26 cellular contexts compared by ENCODE assay signal in genomic region chr1:156811171-156811570, GRCh38. TPM values are rescaled to one million over a fixed set of nuclear protein-coding genes. Genes with fewer than 3 reads are reported as not detected.
DNase-seq lines count a peak whose midpoint lies in the region; ATAC-seq and TF ChIP-seq lines count a peak whose summit lies in the region.
"Had no signal": no experiment of that assay in that cellular context is flagged by ENCODE, and none has a peak within 500 bp of the region (broad histone marks: within the 10 kb centered on the region; RNA-seq: fewer than 3 reads in every experiment).

No MANE protein-coding gene starts in this region.

- no peaks in the 10 kb centered on the region for H3K9me3 ChIP-seq in CD8-positive, alpha-beta T cell (ENCODE audit: low read length)
- H3K9me3 ChIP-seq in naive thymus-derived CD4-positive, alpha-beta T cell (ENCODE audit: control insufficient read depth in 2 of 3, low read length in 3 of 3): no peaks in the 10 kb centered on the region
- H3K9me3 ChIP-seq: A549 had no signal

- H3K27ac ChIP-seq in CD8-positive, alpha-beta T cell (ENCODE audit: low read depth, low read length): no peak overlapping the region
- no peak overlapping the region for H3K27ac ChIP-seq in naive thymus-derived CD4-positive, alpha-beta T cell (ENCODE audit: low read depth, low read length)
- H3K27ac ChIP-seq: A549, dorsolateral prefrontal cortex, foreskin keratinocyte had no signal

- TF ChIP-seq CTCF in CD8-positive, alpha-beta T cell (IDR thresholded peaks at IDR 0.05): no peak

- ATAC-seq in activated CD4-positive, alpha-beta T cell treated with anti-CD3 and anti-CD28 coated beads for 36 hours: no peak
- no peak for ATAC-seq in CD8-positive, alpha-beta T cell
- ATAC-seq in naive thymus-derived CD4-positive, alpha-beta T cell: no peak
- ATAC-seq: A549, foreskin keratinocyte had no signal

- no peaks in the 10 kb centered on the region for H3K9me3 Mint-ChIP-seq in activated CD4-positive, alpha-beta T cell treated with anti-CD3 and anti-CD28 coated beads for 36 hours (ENCODE audit: low read depth)
- no peaks in the 10 kb centered on the region for H3K9me3 Mint-ChIP-seq in CD8-positive, alpha-beta T cell
- no peaks in the 10 kb centered on the region for H3K9me3 Mint-ChIP-seq in activated T-helper 1 cell treated with anti-CD3 and anti-CD28 coated beads, Interleukin-12 subunit alpha, Interleukin-12 subunit beta, Interleukin-2, Interleukin-4 antibody, amounts not matched to agents 30 ng/mL and 10 ng/mL and 1 ng/mL, durations not matched to agents 14 hours and 24 hours and 36 hours
- H3K9me3 Mint-ChIP-seq in naive thymus-derived CD4-positive, alpha-beta T cell: peaks cover 0 to 3% (median 0%) of the 10 kb centered on the region in 11 donors

- peaks cover 23% of the 10 kb centered on the region for H3K36me3 ChIP-seq in CD8-positive, alpha-beta T cell (ENCODE audit: insufficient read depth, low read length)
- H3K36me3 ChIP-seq in naive thymus-derived CD4-positive, alpha-beta T cell (ENCODE audit: control insufficient read depth in 2 of 3, insufficient read depth in 3 of 3, low read length in 3 of 3): peaks cover 0 to 46% (median 21%) of the 10 kb centered on the region in 3 experiments

- CTCF ChIA-PET in activated CD4-positive, alpha-beta T cell treated with anti-CD3 and anti-CD28 coated beads for 36 hours (lab: Charles Lee): interaction anchor here (0.7 to 2.3 kb wide), 5 partner anchors 10 to 358 kb away, joined by 3 to 8 read pairs (median 6); partner anchors contain the start of genes INSRR and NTRK1
- CTCF ChIA-PET in CD8-positive, alpha-beta T cell (lab: Charles Lee): interaction anchor here (2.0 to 8.0 kb wide), 3 partner anchors 12 to 85 kb away, joined by 4 to 54 read pairs (median 12); partner anchors contain the start of gene NTRK1
- CTCF ChIA-PET in naive thymus-derived CD4-positive, alpha-beta T cell (lab: Charles Lee): no interaction called here

- no peaks in the 10 kb centered on the region for H3K27me3 ChIP-seq in CD8-positive, alpha-beta T cell (ENCODE audit: insufficient read depth, low read length)
- no peaks in the 10 kb centered on the region for H3K27me3 ChIP-seq in naive thymus-derived CD4-positive, alpha-beta T cell (ENCODE audit: control insufficient read depth in 2 of 2, insufficient read depth in 2 of 2, low read length in 2 of 2)
- H3K27me3 ChIP-seq: dorsolateral prefrontal cortex, foreskin keratinocyte had no signal

- POLR2A ChIA-PET in activated CD4-positive, alpha-beta T cell treated with anti-CD3 and anti-CD28 coated beads for 36 hours (lab: Charles Lee): no interaction called here
- POLR2A ChIA-PET in CD8-positive, alpha-beta T cell (lab: Charles Lee): no interaction called here
- POLR2A ChIA-PET in naive thymus-derived CD4-positive, alpha-beta T cell (lab: Charles Lee): no interaction called here

- peak overlapping the region; percentile 93 for H3K4me3 Mint-ChIP-seq in activated CD4-positive, alpha-beta T cell treated with anti-CD3 and anti-CD28 coated beads for 36 hours
- no peak overlapping the region for H3K4me3 Mint-ChIP-seq in CD8-positive, alpha-beta T cell
- H3K4me3 Mint-ChIP-seq in activated T-helper 1 cell treated with anti-CD3 and anti-CD28 coated beads, Interleukin-12 subunit alpha, Interleukin-12 subunit beta, Interleukin-2, Interleukin-4 antibody, amounts not matched to agents 30 ng/mL and 10 ng/mL and 1 ng/mL, durations not matched to agents 14 hours and 24 hours and 36 hours: peak overlapping the region; percentile 85
- peak overlapping the region in 2 of 10 donors; percentile 12 to 97 for H3K4me3 Mint-ChIP-seq in naive thymus-derived CD4-positive, alpha-beta T cell

- H3K4me3 ChIP-seq in CD8-positive, alpha-beta T cell (ENCODE audit: low read depth, low read length): no peak overlapping the region
- H3K4me3 ChIP-seq in naive thymus-derived CD4-positive, alpha-beta T cell (ENCODE audit: low read length): no peak overlapping the region
- H3K4me3 ChIP-seq: A549, dorsolateral prefrontal cortex had no signal

- peaks cover 92% of the 10 kb centered on the region for H3K36me3 Mint-ChIP-seq in activated CD4-positive, alpha-beta T cell treated with anti-CD3 and anti-CD28 coated beads for 36 hours (ENCODE audit: low read depth)
- peaks cover 67% of the 10 kb centered on the region for H3K36me3 Mint-ChIP-seq in CD8-positive, alpha-beta T cell
- peaks cover 83% of the 10 kb centered on the region for H3K36me3 Mint-ChIP-seq in activated T-helper 1 cell treated with anti-CD3 and anti-CD28 coated beads, Interleukin-12 subunit alpha, Interleukin-12 subunit beta, Interleukin-2, Interleukin-4 antibody, amounts not matched to agents 30 ng/mL and 10 ng/mL and 1 ng/mL, durations not matched to agents 14 hours and 24 hours and 36 hours (ENCODE audit: low read depth)
- H3K36me3 Mint-ChIP-seq in naive thymus-derived CD4-positive, alpha-beta T cell: peaks cover 0 to 71% (median 25%) of the 10 kb centered on the region in 5 donors

- peak overlapping the region; percentile 100 for H3K27ac Mint-ChIP-seq in activated CD4-positive, alpha-beta T cell treated with anti-CD3 and anti-CD28 coated beads for 36 hours
- peak overlapping the region; percentile 12 for H3K27ac Mint-ChIP-seq in CD8-positive, alpha-beta T cell
- peak overlapping the region; percentile 100 for H3K27ac Mint-ChIP-seq in activated T-helper 1 cell treated with anti-CD3 and anti-CD28 coated beads, Interleukin-12 subunit alpha, Interleukin-12 subunit beta, Interleukin-2, Interleukin-4 antibody, amounts not matched to agents 30 ng/mL and 10 ng/mL and 1 ng/mL, durations not matched to agents 14 hours and 24 hours and 36 hours
- peak overlapping the region in 8 of 9 donors; percentile 2 to 100 (median 80) for H3K27ac Mint-ChIP-seq in naive thymus-derived CD4-positive, alpha-beta T cell

- DNase-seq in activated CD4-positive, alpha-beta T cell treated with anti-CD3 and anti-CD28 coated beads for 36 hours: peak; percentile 12
- DNase-seq in activated CD4-positive, alpha-beta T cell treated with anti-CD3 and anti-CD28 coated beads for 4 hours: no peak
- DNase-seq in CD8-positive, alpha-beta T cell: no peak
- no peak for DNase-seq in activated T-helper 1 cell treated with anti-CD3 and anti-CD28 coated beads, Interleukin-12 subunit alpha, Interleukin-12 subunit beta, Interleukin-2, Interleukin-4 antibody, amounts not matched to agents 30 ng/mL and 10 ng/mL and 1 ng/mL, durations not matched to agents 14 hours and 24 hours and 36 hours (ENCODE audit: low spot score)
- DNase-seq in naive thymus-derived CD4-positive, alpha-beta T cell: no peak
- DNase-seq in midbrain (lab: John Stamatoyannopoulos, UW): no peak
- no peak for DNase-seq in mesenteric fat pad (ENCODE audit: low spot score)
- no peak for DNase-seq in 8988T
- DNase-seq: activated CD4-positive, CD25-positive, alpha-beta regulatory T cell; anterior cingulate cortex; caudate nucleus; DMS53; foreskin keratinocyte; Kasumi-1; mesenchymal stem cell; NCI-H1092; NCI-H524; retina; Right ventricle myocardium superior; stimulated activated CD4-positive, alpha-beta T cell treated with anti-CD3 and anti-CD28 coated beads, Interleukin-12 subunit alpha, Interleukin-12 subunit beta, amount 100 ng/mL, for 4 hours had no signal

- H3K4me1 ChIP-seq in CD8-positive, alpha-beta T cell (ENCODE audit: insufficient read depth, low read length): peaks cover 47% of the 10 kb centered on the region
- peaks cover 26 to 61% of the 10 kb centered on the region in 2 donors for H3K4me1 ChIP-seq in naive thymus-derived CD4-positive, alpha-beta T cell (ENCODE audit: control insufficient read depth in 2 of 2, insufficient read depth in 2 of 2, low read length in 2 of 2)

- intact Hi-C loops in activated CD4-positive, alpha-beta T cell treated with anti-CD3 and anti-CD28 coated beads for 36 hours (cut with DNase I, micrococcal nuclease): loop anchor here in 1 of 2 experiments (5.0 kb wide), 1 partner anchor 51 kb away; the partner anchor contains the start of gene NTRK1
- intact Hi-C loops in CD8-positive, alpha-beta T cell (cut with DNase I, micrococcal nuclease): no loop called here
- intact Hi-C loops in activated T-helper 1 cell treated with anti-CD3 and anti-CD28 coated beads, Interleukin-12 subunit alpha, Interleukin-12 subunit beta, Interleukin-2, Interleukin-4 antibody, amounts not matched to agents 30 ng/mL and 10 ng/mL and 1 ng/mL, durations not matched to agents 14 hours and 24 hours and 36 hours (cut with micrococcal nuclease): loop anchor here (5.0 to 10.0 kb wide), 3 partner anchors 36 to 324 kb away; partner anchors contain the start of genes ETV3 and LRRC71
- intact Hi-C loops in naive thymus-derived CD4-positive, alpha-beta T cell (cut with micrococcal nuclease): no loop called here

- peaks cover 70% of the 10 kb centered on the region for H3K4me1 Mint-ChIP-seq in activated CD4-positive, alpha-beta T cell treated with anti-CD3 and anti-CD28 coated beads for 36 hours
- H3K4me1 Mint-ChIP-seq in CD8-positive, alpha-beta T cell (ENCODE audit: low read depth): peaks cover 69% of the 10 kb centered on the region
- H3K4me1 Mint-ChIP-seq in activated T-helper 1 cell treated with anti-CD3 and anti-CD28 coated beads, Interleukin-12 subunit alpha, Interleukin-12 subunit beta, Interleukin-2, Interleukin-4 antibody, amounts not matched to agents 30 ng/mL and 10 ng/mL and 1 ng/mL, durations not matched to agents 14 hours and 24 hours and 36 hours (ENCODE audit: low read depth): peaks cover 82% of the 10 kb centered on the region
- H3K4me1 Mint-ChIP-seq in naive thymus-derived CD4-positive, alpha-beta T cell: peaks cover 54 to 80% (median 60%) of the 10 kb centered on the region in 7 donors

- H3K27me3 Mint-ChIP-seq in activated CD4-positive, alpha-beta T cell treated with anti-CD3 and anti-CD28 coated beads for 36 hours: no peaks in the 10 kb centered on the region
- H3K27me3 Mint-ChIP-seq in CD8-positive, alpha-beta T cell (ENCODE audit: low read depth): no peaks in the 10 kb centered on the region
- no peaks in the 10 kb centered on the region for H3K27me3 Mint-ChIP-seq in activated T-helper 1 cell treated with anti-CD3 and anti-CD28 coated beads, Interleukin-12 subunit alpha, Interleukin-12 subunit beta, Interleukin-2, Interleukin-4 antibody, amounts not matched to agents 30 ng/mL and 10 ng/mL and 1 ng/mL, durations not matched to agents 14 hours and 24 hours and 36 hours (ENCODE audit: insufficient read depth)
- H3K27me3 Mint-ChIP-seq in naive thymus-derived CD4-positive, alpha-beta T cell: no peaks in the 10 kb centered on the region

RNA-seq across cellular contexts. Expression of gene SH2D2A, which starts 5.5 kb away (rescaled TPM):
- total RNA-seq in activated CD4-positive, alpha-beta T cell treated with anti-CD3 and anti-CD28 coated beads for 36 hours: 100 to 1,000 TPM; 189 to 211 TPM
- 10 to 100 TPM; 85.6 to 86.3 TPM for total RNA-seq in CD8-positive, alpha-beta T cell
- 283 and 286 TPM in 2 replicates for total RNA-seq in activated T-helper 1 cell treated with anti-CD3 and anti-CD28 coated beads, Interleukin-12 subunit alpha, Interleukin-12 subunit beta, Interleukin-2, Interleukin-4 antibody, amounts not matched to agents 30 ng/mL and 10 ng/mL and 1 ng/mL, durations not matched to agents 14 hours and 24 hours and 36 hours
- total RNA-seq in naive thymus-derived CD4-positive, alpha-beta T cell: 100 to 1,000 TPM in 1 of 5 experiments, 10 to 100 TPM in 4; 14.7 to 164 (median 54.3) TPM
- polyA plus RNA-seq in naive thymus-derived CD4-positive, alpha-beta T cell: 10 to 100 TPM; 12.7 to 15.7 TPM
- total RNA-seq in mesenteric fat pad: 4.7 TPM

RNA-seq across cellular contexts. Expression of gene PRCC, which starts 43.8 kb away (rescaled TPM):
- 100 to 1,000 TPM in 1 of 2 experiments, 10 to 100 TPM in 1; 80.4 to 110 TPM for total RNA-seq in activated CD4-positive, alpha-beta T cell treated with anti-CD3 and anti-CD28 coated beads for 36 hours
- 10 to 100 TPM; 55.6 to 58.4 TPM for total RNA-seq in CD8-positive, alpha-beta T cell
- 117 TPM in 2 replicates for total RNA-seq in activated T-helper 1 cell treated with anti-CD3 and anti-CD28 coated beads, Interleukin-12 subunit alpha, Interleukin-12 subunit beta, Interleukin-2, Interleukin-4 antibody, amounts not matched to agents 30 ng/mL and 10 ng/mL and 1 ng/mL, durations not matched to agents 14 hours and 24 hours and 36 hours
- total RNA-seq in naive thymus-derived CD4-positive, alpha-beta T cell: 10 to 100 TPM; 53.2 to 88.9 (median 61.7) TPM
- polyA plus RNA-seq in naive thymus-derived CD4-positive, alpha-beta T cell: 10 to 100 TPM; 40.9 to 60.8 TPM
- 64.4 TPM for total RNA-seq in mesenteric fat pad

RNA-seq across cellular contexts. Expression of gene INSRR, which starts 47.7 kb away (rescaled TPM):
- total RNA-seq in activated CD4-positive, alpha-beta T cell treated with anti-CD3 and anti-CD28 coated beads for 36 hours: under 1 TPM; 0.14 to 0.18 TPM
- total RNA-seq in CD8-positive, alpha-beta T cell: under 1 TPM; 0.05 to 0.08 TPM
- total RNA-seq in activated T-helper 1 cell treated with anti-CD3 and anti-CD28 coated beads, Interleukin-12 subunit alpha, Interleukin-12 subunit beta, Interleukin-2, Interleukin-4 antibody, amounts not matched to agents 30 ng/mL and 10 ng/mL and 1 ng/mL, durations not matched to agents 14 hours and 24 hours and 36 hours: 0.65 and 0.78 TPM in 2 replicates
- under 1 TPM in 1 of 5 experiments, not detected in 4; 0.63 TPM for total RNA-seq in naive thymus-derived CD4-positive, alpha-beta T cell
- not detected for polyA plus RNA-seq in naive thymus-derived CD4-positive, alpha-beta T cell
- 0.10 TPM for total RNA-seq in mesenteric fat pad
- total RNA-seq: epithelial cell of proximal tubule, foreskin keratinocyte, H4, OCI-LY7 had no signal
- polyA plus RNA-seq: A549, BJ, foreskin keratinocyte had no signal

RNA-seq across cellular contexts. Expression of gene NTRK1, which starts 49.5 kb away (rescaled TPM):
- 1 to 10 TPM; 4.4 to 6.1 TPM for total RNA-seq in activated CD4-positive, alpha-beta T cell treated with anti-CD3 and anti-CD28 coated beads for 36 hours
- total RNA-seq in CD8-positive, alpha-beta T cell: 1 to 10 TPM; 1.5 to 1.7 TPM
- 49.1 and 49.8 TPM in 2 replicates for total RNA-seq in activated T-helper 1 cell treated with anti-CD3 and anti-CD28 coated beads, Interleukin-12 subunit alpha, Interleukin-12 subunit beta, Interleukin-2, Interleukin-4 antibody, amounts not matched to agents 30 ng/mL and 10 ng/mL and 1 ng/mL, durations not matched to agents 14 hours and 24 hours and 36 hours
- 10 to 100 TPM in 1 of 5 experiments, 1 to 10 TPM in 2, not detected in 2; 3.2 to 17.3 (median 3.3) TPM for total RNA-seq in naive thymus-derived CD4-positive, alpha-beta T cell
- under 1 TPM in 1 of 2 donors, not detected in 1; 0.09 TPM for polyA plus RNA-seq in naive thymus-derived CD4-positive, alpha-beta T cell
- 1.8 TPM for total RNA-seq in mesenteric fat pad
- total RNA-seq: epithelial cell of proximal tubule, foreskin keratinocyte, OCI-LY7 had no signal

RNA-seq across cellular contexts. Expression of gene HDGF, which starts 59.7 kb away (rescaled TPM):
- 100 to 1,000 TPM; 312 to 358 TPM for total RNA-seq in activated CD4-positive, alpha-beta T cell treated with anti-CD3 and anti-CD28 coated beads for 36 hours
- total RNA-seq in CD8-positive, alpha-beta T cell: 10 to 100 TPM; 63.1 to 70.6 TPM
- 371 and 374 TPM in 2 replicates for total RNA-seq in activated T-helper 1 cell treated with anti-CD3 and anti-CD28 coated beads, Interleukin-12 subunit alpha, Interleukin-12 subunit beta, Interleukin-2, Interleukin-4 antibody, amounts not matched to agents 30 ng/mL and 10 ng/mL and 1 ng/mL, durations not matched to agents 14 hours and 24 hours and 36 hours
- total RNA-seq in naive thymus-derived CD4-positive, alpha-beta T cell: 100 to 1,000 TPM in 1 of 5 experiments, 10 to 100 TPM in 4; 64.1 to 224 (median 91.2) TPM
- polyA plus RNA-seq in naive thymus-derived CD4-positive, alpha-beta T cell: 10 to 100 TPM; 25.0 to 39.3 TPM
- 154 TPM for total RNA-seq in mesenteric fat pad

Comparison
In these comparisons a context has a peak if more than half of its experiments do, and no peak if none do; other contexts are left out.
1. H3K27ac Mint-ChIP-seq: peak in every context shown above with its lines; median percentile 100 in activated CD4-positive, alpha-beta T cell treated with anti-CD3 and anti-CD28 coated beads for 36 hours; 100 in activated T-helper 1 cell treated with anti-CD3 and anti-CD28 coated beads, Interleukin-12 subunit alpha, Interleukin-12 subunit beta, Interleukin-2, Interleukin-4 antibody, amounts not matched to agents 30 ng/mL and 10 ng/mL and 1 ng/mL, durations not matched to agents 14 hours and 24 hours and 36 hours; 80 in naive thymus-derived CD4-positive, alpha-beta T cell; 12 in CD8-positive, alpha-beta T cell.